In the genomic region with DNA sequence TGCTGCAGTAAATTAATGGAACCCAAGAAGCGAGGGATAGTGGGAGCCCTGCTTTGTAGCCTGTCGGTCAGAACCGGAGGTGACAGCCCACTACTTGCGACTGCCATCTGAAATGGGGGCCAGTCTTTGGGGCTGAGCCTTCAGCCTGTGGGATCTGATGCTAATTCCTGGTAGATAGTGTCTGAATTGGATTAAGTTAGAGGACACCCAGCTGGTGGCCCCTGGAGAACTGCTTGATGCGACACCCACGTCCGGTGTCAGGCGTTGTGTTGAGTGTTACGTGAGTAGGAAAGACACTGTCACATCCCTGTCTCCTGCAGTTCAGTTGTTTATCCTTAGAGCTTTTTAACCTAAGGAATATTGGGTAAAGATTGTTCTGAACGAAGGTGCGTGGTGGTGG, we compare ENCODE assay signal across 1 cellular context.
TF ChIP-seq lines count a peak whose summit lies in the region.

No MANE protein-coding gene starts in this region.

TF ChIP-seq in WTC11, 78 proteins besides CTCF, POLR2A, EP300 and RAD21:
- no peak for TF ChIP-seq NR2C2 (CRISPR knock-in tag; IDR thresholded peaks at IDR 0.05)
- TF ChIP-seq SMAD3 (CRISPR knock-in tag; IDR thresholded peaks at IDR 0.05; ENCODE audit: borderline replicate concordance) = no peak
- no peak for TF ChIP-seq PRDM15 (CRISPR knock-in tag; IDR thresholded peaks at IDR 0.05)
- TF ChIP-seq ZNF138 (CRISPR knock-in tag; conservative IDR thresholded peaks at IDR 0.05) = no peak
- no peak for TF ChIP-seq PREB (CRISPR knock-in tag; IDR thresholded peaks at IDR 0.05; ENCODE audit: borderline replicate concordance)
- no peak for TF ChIP-seq KAT7 (CRISPR knock-in tag; IDR thresholded peaks at IDR 0.05; ENCODE audit: borderline replicate concordance)
- TF ChIP-seq, protein P1, sequence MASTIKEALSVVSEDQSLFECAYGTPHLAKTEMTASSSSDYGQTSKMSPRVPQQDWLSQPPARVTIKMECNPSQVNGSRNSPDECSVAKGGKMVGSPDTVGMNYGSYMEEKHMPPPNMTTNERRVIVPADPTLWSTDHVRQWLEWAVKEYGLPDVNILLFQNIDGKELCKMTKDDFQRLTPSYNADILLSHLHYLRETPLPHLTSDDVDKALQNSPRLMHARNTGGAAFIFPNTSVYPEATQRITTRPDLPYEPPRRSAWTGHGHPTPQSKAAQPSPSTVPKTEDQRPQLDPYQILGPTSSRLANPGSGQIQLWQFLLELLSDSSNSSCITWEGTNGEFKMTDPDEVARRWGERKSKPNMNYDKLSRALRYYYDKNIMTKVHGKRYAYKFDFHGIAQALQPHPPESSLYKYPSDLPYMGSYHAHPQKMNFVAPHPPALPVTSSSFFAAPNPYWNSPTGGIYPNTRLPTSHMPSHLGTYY (CRISPR knock-in tag; IDR thresholded peaks at IDR 0.05) = no peak
- TF ChIP-seq ZNF232 (CRISPR knock-in tag; IDR thresholded peaks at IDR 0.05) = no peak
- no peak for TF ChIP-seq FOXP1 (CRISPR knock-in tag; IDR thresholded peaks at IDR 0.05; ENCODE audit: borderline replicate concordance)
- no peak for TF ChIP-seq ZNF423 (CRISPR knock-in tag; IDR thresholded peaks at IDR 0.05)
- no peak for TF ChIP-seq ZNF425 (CRISPR knock-in tag; conservative IDR thresholded peaks at IDR 0.05)
